Comparison of ENCODE assay signal across 1 cellular context in the genomic region with DNA sequence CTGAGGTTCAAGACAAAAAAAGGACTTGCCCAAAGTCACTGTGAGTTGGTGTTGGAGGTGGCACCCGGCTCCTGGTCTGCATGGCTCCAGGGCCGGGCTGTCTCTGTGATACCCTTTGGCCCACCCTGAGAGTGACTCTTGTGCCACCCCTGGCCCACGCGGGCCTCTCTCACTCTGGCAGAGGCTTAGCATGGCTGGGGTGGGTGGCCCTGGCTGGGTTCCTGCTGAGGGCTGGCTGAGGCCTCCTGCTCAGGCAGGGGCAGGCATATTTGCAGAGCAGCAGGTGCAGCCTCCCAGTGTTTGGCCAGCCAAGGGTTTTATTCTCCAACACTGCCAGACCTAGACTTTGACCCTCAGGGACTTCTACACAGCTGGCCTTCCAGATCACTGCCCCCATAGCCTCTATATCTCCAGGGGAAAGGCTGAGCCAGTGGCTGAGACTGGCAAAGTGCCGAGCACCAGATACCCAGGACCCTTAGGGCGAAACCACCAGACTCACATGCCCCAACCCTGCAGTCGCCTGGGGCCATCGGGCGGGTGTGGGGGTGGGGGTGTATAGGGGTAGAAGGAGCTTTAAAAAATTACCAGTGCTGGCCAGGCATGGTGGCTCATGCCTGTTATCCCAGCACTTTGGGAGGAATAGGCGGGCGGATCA.
TF ChIP-seq lines count a peak whose summit lies in the region.

No MANE protein-coding gene starts in this region.

TF ChIP-seq in HEK293, 187 proteins besides CTCF, POLR2A, EP300 and RAD21 (continued from another document):
- TF ChIP-seq, protein P1, sequence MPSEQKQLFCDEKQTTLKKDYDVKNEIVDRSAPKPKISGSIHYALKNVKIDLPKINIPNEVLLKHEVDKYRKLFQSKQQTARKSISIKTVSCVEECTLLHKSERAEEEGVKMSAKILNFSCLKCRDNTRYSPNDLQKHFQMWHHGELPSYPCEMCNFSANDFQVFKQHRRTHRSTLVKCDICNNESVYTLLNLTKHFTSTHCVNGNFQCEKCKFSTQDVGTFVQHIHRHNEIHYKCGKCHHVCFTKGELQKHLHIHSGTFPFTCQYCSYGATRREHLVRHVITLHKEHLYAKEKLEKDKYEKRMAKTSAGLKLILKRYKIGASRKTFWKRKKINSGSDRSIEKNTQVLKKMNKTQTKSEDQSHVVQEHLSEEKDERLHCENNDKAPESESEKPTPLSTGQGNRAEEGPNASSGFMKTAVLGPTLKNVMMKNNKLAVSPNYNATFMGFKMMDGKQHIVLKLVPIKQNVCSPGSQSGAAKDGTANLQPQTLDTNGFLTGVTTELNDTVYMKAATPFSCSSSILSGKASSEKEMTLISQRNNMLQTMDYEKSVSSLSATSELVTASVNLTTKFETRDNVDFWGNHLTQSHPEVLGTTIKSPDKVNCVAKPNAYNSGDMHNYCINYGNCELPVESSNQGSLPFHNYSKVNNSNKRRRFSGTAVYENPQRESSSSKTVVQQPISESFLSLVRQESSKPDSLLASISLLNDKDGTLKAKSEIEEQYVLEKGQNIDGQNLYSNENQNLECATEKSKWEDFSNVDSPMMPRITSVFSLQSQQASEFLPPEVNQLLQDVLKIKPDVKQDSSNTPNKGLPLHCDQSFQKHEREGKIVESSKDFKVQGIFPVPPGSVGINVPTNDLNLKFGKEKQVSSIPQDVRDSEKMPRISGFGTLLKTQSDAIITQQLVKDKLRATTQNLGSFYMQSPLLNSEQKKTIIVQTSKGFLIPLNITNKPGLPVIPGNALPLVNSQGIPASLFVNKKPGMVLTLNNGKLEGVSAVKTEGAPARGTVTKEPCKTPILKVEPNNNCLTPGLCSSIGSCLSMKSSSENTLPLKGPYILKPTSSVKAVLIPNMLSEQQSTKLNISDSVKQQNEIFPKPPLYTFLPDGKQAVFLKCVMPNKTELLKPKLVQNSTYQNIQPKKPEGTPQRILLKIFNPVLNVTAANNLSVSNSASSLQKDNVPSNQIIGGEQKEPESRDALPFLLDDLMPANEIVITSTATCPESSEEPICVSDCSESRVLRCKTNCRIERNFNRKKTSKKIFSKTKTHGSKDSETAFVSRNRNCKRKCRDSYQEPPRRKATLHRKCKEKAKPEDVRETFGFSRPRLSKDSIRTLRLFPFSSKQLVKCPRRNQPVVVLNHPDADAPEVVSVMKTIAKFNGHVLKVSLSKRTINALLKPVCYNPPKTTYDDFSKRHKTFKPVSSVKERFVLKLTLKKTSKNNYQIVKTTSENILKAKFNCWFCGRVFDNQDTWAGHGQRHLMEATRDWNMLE (tag by site-specific recombination; conservative IDR thresholded peaks at IDR 0.05; ENCODE audit: low read depth), result no peak
- TF ChIP-seq RBAK (tag by site-specific recombination; IDR thresholded peaks at IDR 0.05) (no peak), ZIC2 (tag by site-specific recombination; IDR thresholded peaks at IDR 0.05) (peak; percentile 76), ZNF624 (tag by site-specific recombination; IDR thresholded peaks at IDR 0.05) (no peak), ZNF610 (tag by site-specific recombination; IDR thresholded peaks at IDR 0.05; ENCODE audit: borderline replicate concordance) (no peak), ZNF174 (tag by site-specific recombination; IDR thresholded peaks at IDR 0.05) (no peak)
TF ChIP-seq in HEK293: peak in this region for 1.
